38 cellular contexts compared by ENCODE assay signal in the genomic region with DNA sequence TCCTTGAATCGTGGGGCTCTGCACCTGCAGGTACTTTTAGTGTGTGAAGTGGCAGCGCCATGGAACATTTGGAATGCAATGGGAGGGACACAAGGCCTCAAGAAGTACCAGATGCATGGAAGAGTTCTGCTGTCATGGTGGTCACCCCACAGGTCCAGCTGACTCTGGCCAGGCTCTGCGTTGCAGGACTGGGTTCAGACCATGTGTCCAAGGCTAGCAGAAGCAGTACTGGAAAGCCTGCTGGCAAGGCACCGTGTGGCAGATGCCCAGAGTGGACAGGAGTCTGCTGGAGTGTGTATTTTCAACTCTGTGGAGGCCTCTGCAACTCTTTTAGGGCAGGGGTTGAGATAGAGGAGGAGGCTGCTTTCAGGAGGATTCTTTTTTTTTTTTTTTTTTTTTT. TPM values are rescaled to one million over a fixed set of nuclear protein-coding genes. Genes with fewer than 3 reads are reported as not detected.
"Had no signal": no experiment of that assay in that cellular context is flagged by ENCODE, and none has a peak within 500 bp of the region (broad histone marks: within the 10 kb centered on the region; RNA-seq: fewer than 3 reads in every experiment).

No MANE protein-coding gene starts in this region.

- H3K4me3 ChIP-seq: PC-9 had no signal

- H3K4me3 Mint-ChIP-seq: activated B cell treated with CpG ODN at 0.5 μM for 24 hours; activated CD4-positive, alpha-beta memory T cell treated with anti-CD3 and anti-CD28 coated beads for 36 hours; activated naive CD4-positive, alpha-beta T cell treated with anti-CD3 and anti-CD28 coated beads, Interleukin-2, amount 10 ng/mL, durations not matched to agents 7 days and 5 days; activated naive CD8-positive, alpha-beta T cell; activated naive CD8-positive, alpha-beta T cell treated with anti-CD3 and anti-CD28 coated beads, Interleukin-2, amount 50 U/mL, for 24 hours had no signal

- H3K27me3 Mint-ChIP-seq: activated naive CD8-positive, alpha-beta T cell had no signal

- H2AFZ ChIP-seq: PC-9 had no signal

- ATAC-seq: activated naive CD8-positive, alpha-beta T cell treated with anti-CD3 and anti-CD28 coated beads, Interleukin-2, amount 50 U/mL, for 24 hours; Right ventricle myocardium inferior had no signal

- H3K4me2 ChIP-seq: KMS-11, PC-9 had no signal

- H3K4me1 Mint-ChIP-seq: activated naive CD4-positive, alpha-beta T cell treated with anti-CD3 and anti-CD28 coated beads, Interleukin-2, amount 10 ng/mL, durations not matched to agents 7 days and 5 days had no signal

- H3K9ac ChIP-seq: KMS-11 had no signal

- H3K27ac ChIP-seq: brain microvascular endothelial cell, KMS-11, PC-9, RWPE1, VCaP had no signal

- H3K36me3 ChIP-seq: brain microvascular endothelial cell had no signal

- H3K27ac Mint-ChIP-seq: activated B cell treated with CpG ODN at 0.5 μM for 24 hours; activated CD4-positive, alpha-beta memory T cell treated with anti-CD3 and anti-CD28 coated beads for 36 hours; activated naive CD4-positive, alpha-beta T cell treated with anti-CD3 and anti-CD28 coated beads, Interleukin-2, amount 10 ng/mL, durations not matched to agents 7 days and 5 days; activated naive CD8-positive, alpha-beta T cell; activated naive CD8-positive, alpha-beta T cell treated with anti-CD3 and anti-CD28 coated beads, Interleukin-2, amount 50 U/mL, for 24 hours had no signal

- H3K9me3 Mint-ChIP-seq: activated B cell treated with CpG ODN at 0.5 μM for 24 hours; activated CD4-positive, alpha-beta memory T cell treated with anti-CD3 and anti-CD28 coated beads for 36 hours; activated naive CD4-positive, alpha-beta T cell treated with anti-CD3 and anti-CD28 coated beads, Interleukin-2, amount 10 ng/mL, durations not matched to agents 7 days and 5 days; activated naive CD8-positive, alpha-beta T cell treated with anti-CD3 and anti-CD28 coated beads, Interleukin-2, amount 50 U/mL, for 24 hours had no signal

- DNase-seq: activated B cell treated with CpG ODN at 0.5 μM for 24 hours; activated CD4-positive, alpha-beta memory T cell treated with anti-CD3 and anti-CD28 coated beads for 36 hours; activated CD4-positive, alpha-beta T cell treated with anti-CD3 and anti-CD28 coated beads for 4 hours; activated CD4-positive, alpha-beta T cell treated with anti-CD3 and anti-CD28 coated beads, Interleukin-2, amount 50 U/mL, for 1 hour; activated CD4-positive, CD25-positive, alpha-beta regulatory T cell treated with anti-CD3 and anti-CD28 coated beads, Interleukin-2, amount 50 U/mL, for 72 hours; activated CD8-positive, alpha-beta memory T cell treated with anti-CD3 and anti-CD28 coated beads, Interleukin-2, amount 50 U/mL, for 4 hours; activated effector memory CD4-positive, alpha-beta T cell treated with Interleukin-2 at 50 U/mL for 16 hours; activated naive CD4-positive, alpha-beta T cell treated with anti-CD3 and anti-CD28 coated beads, Interleukin-2, amount 10 ng/mL, durations not matched to agents 7 days and 5 days; activated naive CD8-positive, alpha-beta T cell treated with anti-CD3 and anti-CD28 coated beads, Interleukin-2, amount 50 U/mL, for 24 hours; activated T-cell treated with anti-CD3 and anti-CD28 coated beads for 4 hours; activated T-cell treated with anti-CD3 and anti-CD28 coated beads, Interleukin-2, amount 50 U/mL, for 48 hours; anterior cingulate cortex; brain microvascular endothelial cell; central memory CD4-positive, alpha-beta T cell; MM.1S; MV-4-11; NCI-H1092; NCI-H146; NCI-H187; NCI-H2029 treated with DMSO at 0.1 percent for 48 hours; NCI-H2107; NCI-H2171; NCI-H510A; NCI-H526; NCI-H748 treated with DMSO at 0.1 percent for 48 hours; NK-92 treated with Interleukin-12 subunit alpha and Interleukin-12 subunit beta, amount 100 ng/mL, for 24 hours; PC-9; SW 1271; T-helper 1 cell; T-helper 2 cell; T-helper 9 cell had no signal

- H3K36me3 Mint-ChIP-seq: activated CD4-positive, alpha-beta memory T cell treated with anti-CD3 and anti-CD28 coated beads for 36 hours; activated naive CD4-positive, alpha-beta T cell treated with anti-CD3 and anti-CD28 coated beads, Interleukin-2, amount 10 ng/mL, durations not matched to agents 7 days and 5 days; activated naive CD8-positive, alpha-beta T cell had no signal

RNA-seq across cellular contexts. Expression of a gene that starts 39.2 kb away (rescaled TPM):
- total RNA-seq: activated B cell treated with CpG ODN at 0.5 μM for 24 hours; activated CD4-positive, alpha-beta memory T cell treated with anti-CD3 and anti-CD28 coated beads for 36 hours; LHCN-M2; OCI-LY7; PC-9; Right ventricle myocardium inferior had no signal
